ENCODE assay signal across 1 cellular context in genomic region chr19:4052114-4052992, GRCh38.
TF ChIP-seq lines count a peak whose summit lies in the region.

No MANE protein-coding gene starts in this region.

TF ChIP-seq in HepG2, 621 proteins besides CTCF, POLR2A, EP300 and RAD21 (continued from another document and continues in another):
- peak; percentile 12; the same call in 1 of the 2 replicates for TF ChIP-seq ZNF142 (CRISPR knock-in tag; IDR thresholded peaks at IDR 0.05)
- no peak; the same call in 1 of the 2 replicates for TF ChIP-seq KLF11 (CRISPR knock-in tag; IDR thresholded peaks at IDR 0.05)
- TF ChIP-seq ZNF44 (CRISPR knock-in tag; IDR thresholded peaks at IDR 0.05): no peak
- no peak for TF ChIP-seq MTF2 (CRISPR knock-in tag; IDR thresholded peaks at IDR 0.05; ENCODE audit: borderline replicate concordance)
- peak; percentile 96 for TF ChIP-seq HOXA3 (CRISPR knock-in tag; IDR thresholded peaks at IDR 0.05)
- peak; percentile 91 for TF ChIP-seq ZNF503 (CRISPR knock-in tag; IDR thresholded peaks at IDR 0.05)
- TF ChIP-seq GABPB1 (CRISPR knock-in tag; IDR thresholded peaks at IDR 0.05): peak; percentile 78
- TF ChIP-seq FOXO1 (CRISPR knock-in tag; IDR thresholded peaks at IDR 0.05): peak; percentile 84
- TF ChIP-seq TP53 (CRISPR knock-in tag; conservative IDR thresholded peaks at IDR 0.05): 0 out of 2 replicates have a peak, but pooled peaks have one; percentile 35
- peak; percentile 60 for TF ChIP-seq ZNF883 (CRISPR knock-in tag; IDR thresholded peaks at IDR 0.05; ENCODE audit: not compliant biosample characterization)
- no peak for TF ChIP-seq PRDM4 (CRISPR knock-in tag; IDR thresholded peaks at IDR 0.05; ENCODE audit: borderline replicate concordance)
- no peak for TF ChIP-seq MYPOP (CRISPR knock-in tag; IDR thresholded peaks at IDR 0.05)
- TF ChIP-seq KLF15 (CRISPR knock-in tag; IDR thresholded peaks at IDR 0.05; ENCODE audit: borderline replicate concordance): peak; percentile 75; the same call in 1 of the 2 replicates
- TF ChIP-seq AKAP8 (CRISPR knock-in tag; IDR thresholded peaks at IDR 0.05): peak; percentile 95
- TF ChIP-seq MIER2 (CRISPR knock-in tag; IDR thresholded peaks at IDR 0.05): peak; percentile 77
- TF ChIP-seq DZIP1 (CRISPR knock-in tag; IDR thresholded peaks at IDR 0.05): no peak
- no peak for TF ChIP-seq SRF (IDR thresholded peaks at IDR 0.05; ENCODE audit: low read depth, low read length)
- TF ChIP-seq E2F2 (CRISPR knock-in tag; IDR thresholded peaks at IDR 0.05; ENCODE audit: borderline replicate concordance): no peak
- TF ChIP-seq ZFAT (CRISPR knock-in tag; conservative IDR thresholded peaks at IDR 0.05): no peak
- TF ChIP-seq SRY (CRISPR knock-in tag; IDR thresholded peaks at IDR 0.05): 0 out of 2 replicates have a peak, but pooled peaks have one; percentile 16
- no peak; the same call in 1 of the 2 replicates for TF ChIP-seq ZFP37 (CRISPR knock-in tag; IDR thresholded peaks at IDR 0.05; ENCODE audit: borderline replicate concordance)
- peak; percentile 75; the same call in 1 of the 2 replicates for TF ChIP-seq SIN3A (IDR thresholded peaks at IDR 0.05; ENCODE audit: borderline replicate concordance, low read depth, low read length)
- TF ChIP-seq GMEB2 (CRISPR knock-in tag; IDR thresholded peaks at IDR 0.05; ENCODE audit: low read depth): no peak
- TF ChIP-seq ZNF17 (CRISPR knock-in tag; IDR thresholded peaks at IDR 0.05): no peak
- TF ChIP-seq ZBTB38 (CRISPR knock-in tag; IDR thresholded peaks at IDR 0.05): peak; percentile 72
- TF ChIP-seq TFDP2 (CRISPR knock-in tag; IDR thresholded peaks at IDR 0.05): peak; percentile 43
- TF ChIP-seq SATB2 (CRISPR knock-in tag; IDR thresholded peaks at IDR 0.05): 0 out of 2 replicates have a peak, but pooled peaks have one; percentile 34
- TF ChIP-seq TAF1 (CRISPR knock-in tag; IDR thresholded peaks at IDR 0.05): peak; percentile 31; the same call in 1 of the 2 replicates
- TF ChIP-seq MAFF (IDR thresholded peaks at IDR 0.05; ENCODE audit: low read depth, low read length): no peak
- TF ChIP-seq ZNF7 (CRISPR knock-in tag; IDR thresholded peaks at IDR 0.05): 0 out of 2 replicates have a peak, but pooled peaks have one; percentile 26
- TF ChIP-seq NR1H2 (CRISPR knock-in tag; IDR thresholded peaks at IDR 0.05; ENCODE audit: borderline replicate concordance, low read depth): no peak
- TF ChIP-seq MTA1 (CRISPR knock-in tag; IDR thresholded peaks at IDR 0.05; ENCODE audit: borderline replicate concordance): peak; percentile 92; the same call in 1 of the 2 replicates
- TF ChIP-seq ZNF18 (CRISPR knock-in tag; IDR thresholded peaks at IDR 0.05; ENCODE audit: insufficient replicate concordance): no peak
- TF ChIP-seq PCBP2 (optimal IDR thresholded peaks at IDR 0.05; ENCODE audit: low read depth, low read length, poor library complexity, severe bottlenecking): no peak
- peak; percentile 66; the same call in 1 of the 2 replicates for TF ChIP-seq IRX3 (CRISPR knock-in tag; IDR thresholded peaks at IDR 0.05; ENCODE audit: borderline replicate concordance, low read depth)
- peak; percentile 69; the same call in 1 of the 2 replicates for TF ChIP-seq NR2F2 (IDR thresholded peaks at IDR 0.05; ENCODE audit: borderline replicate concordance, low read depth)
- 0 out of 2 replicates have a peak, but pooled peaks have one; percentile 39 for TF ChIP-seq RBAK (CRISPR knock-in tag; IDR thresholded peaks at IDR 0.05)
- no peak for TF ChIP-seq ZNF501 (CRISPR knock-in tag; IDR thresholded peaks at IDR 0.05)
- 0 out of 2 replicates have a peak, but pooled peaks have one; percentile 42 for TF ChIP-seq ZNF446 (CRISPR knock-in tag; IDR thresholded peaks at IDR 0.05)
- no peak for TF ChIP-seq MATR3 (CRISPR knock-in tag; IDR thresholded peaks at IDR 0.05)
- TF ChIP-seq ZNF530 (CRISPR knock-in tag; IDR thresholded peaks at IDR 0.05; ENCODE audit: low read depth): no peak
- no peak for TF ChIP-seq ZNF12 (CRISPR knock-in tag; IDR thresholded peaks at IDR 0.05)
- TF ChIP-seq CREB1 (IDR thresholded peaks at IDR 0.05): no peak
- TF ChIP-seq CREB1 (CRISPR knock-in tag; IDR thresholded peaks at IDR 0.05): no peak
- TF ChIP-seq HDAC6 (IDR thresholded peaks at IDR 0.05; ENCODE audit: low read depth, low read length): no peak
